In the genomic region with DNA sequence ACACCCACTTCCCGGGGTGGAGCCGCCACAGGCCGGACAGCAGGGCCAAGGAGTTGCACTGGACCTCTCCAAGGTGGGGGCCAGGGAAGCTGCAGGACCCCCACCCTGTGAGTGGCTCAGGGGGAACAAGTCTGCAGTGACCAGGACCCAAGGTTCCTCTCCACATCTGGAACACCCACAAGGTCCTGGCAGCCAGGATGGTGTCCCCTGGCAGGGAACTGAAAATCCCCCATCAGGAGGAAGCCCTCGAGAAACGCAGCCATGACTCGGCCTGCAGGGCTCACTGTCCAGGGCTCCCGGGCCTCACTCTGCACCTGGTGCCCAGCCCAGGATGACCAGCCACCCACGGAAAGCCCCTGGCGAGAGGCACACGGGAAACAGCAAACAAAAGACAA, we compare ENCODE assay signal across 20 cellular contexts. TPM values are rescaled to one million over a fixed set of nuclear protein-coding genes. Genes with fewer than 3 reads are reported as not detected.
DNase-seq lines count a peak whose midpoint lies in the region; ATAC-seq and TF ChIP-seq lines count a peak whose summit lies in the region.
"Had no signal": no experiment of that assay in that cellular context is flagged by ENCODE, and none has a peak within 500 bp of the region (broad histone marks: within the 10 kb centered on the region; RNA-seq: fewer than 3 reads in every experiment).

No MANE protein-coding gene starts in this region.

- H3K27ac ChIP-seq in H9 (ENCODE audit: insufficient read length, low read depth, low read length) (no peak overlapping the region), caudate nucleus (ENCODE audit: low read depth, low read length) (peak overlapping the region; percentile 91), neuronal stem cell (replicated peaks; ENCODE audit: low read length) (no peak overlapping the region)
- H3K27ac ChIP-seq: C4-2B, testis, VCaP had no signal

- H3T11ph ChIP-seq in H9 (ENCODE audit: low read length), result no peak overlapping the region

- no peak overlapping the region for H2BK20ac ChIP-seq in H9 (ENCODE audit: low read depth, low read length, poor library complexity, severe bottlenecking)

- H2BK15ac ChIP-seq in H9 (ENCODE audit: low read depth, low read length) (no peak overlapping the region), neuronal stem cell (ENCODE audit: low read length) (no peak overlapping the region)

- H2BK120ac ChIP-seq in H9 (ENCODE audit: low read depth, low read length, poor library complexity, severe bottlenecking) (no peak overlapping the region), neuronal stem cell (ENCODE audit: low read depth, low read length) (peak overlapping the region; percentile 41)

- no peak overlapping the region for H2BK5ac ChIP-seq in H9 (ENCODE audit: insufficient read length, low read length)
- H2BK5ac ChIP-seq in neuronal stem cell (ENCODE audit: low read length), result no peak overlapping the region

- no peak overlapping the region for H3K4ac ChIP-seq in H9 (ENCODE audit: low read depth, low read length)
- H3K4ac ChIP-seq in neuronal stem cell (ENCODE audit: low read length), result no peak overlapping the region

- H3K27me3 ChIP-seq in H9 (ENCODE audit: insufficient read depth, low read length) (no peaks in the 10 kb centered on the region), neuronal stem cell (ENCODE audit: control insufficient read depth in 3 of 3, insufficient read depth in 3 of 3, low read depth in 1 of 3, low read length in 3 of 3) (no peaks in the 10 kb centered on the region)
- H3K27me3 ChIP-seq: testis had no signal

- H4K91ac ChIP-seq in H9 (ENCODE audit: insufficient read length, low read depth, low read length) (no peak overlapping the region), neuronal stem cell (ENCODE audit: low read depth, low read length, poor library complexity) (no peak overlapping the region)

- H3K4me2 ChIP-seq in H9 (ENCODE audit: insufficient read depth, insufficient read length, low read length) (no peak overlapping the region), neuronal stem cell (ENCODE audit: insufficient read depth, low read length, poor library complexity, severe bottlenecking) (no peak overlapping the region)

- no peak for DNase-seq in activated CD8-positive, alpha-beta T cell treated with anti-CD3 and anti-CD28 coated beads, Interleukin-2, amount 10 ng/mL, durations not matched to agents 7 days and 5 days
- DNase-seq in activated CD8-positive, alpha-beta T cell treated with anti-CD3 and anti-CD28 coated beads for 36 hours, result no peak
- DNase-seq in H9, result no peak
- DNase-seq in caudate nucleus (lab: John Stamatoyannopoulos, UW), result no peak
- no peak for DNase-seq in neuronal stem cell (ENCODE audit: low spot score)
- no peak for DNase-seq in DMS 273 (lab: John Stamatoyannopoulos, UW; ENCODE audit: unreplicated experiment)
- DNase-seq in iPS-NIHi7 (ENCODE audit: extremely low spot score), result no peak
- DNase-seq in SKM-1 treated with dmso at 0.1 percent for 144 hours (lab: John Stamatoyannopoulos, UW; ENCODE audit: unreplicated experiment), result no peak
- DNase-seq: activated CD4-positive, alpha-beta memory T cell treated with anti-CD3 and anti-CD28 coated beads, Interleukin-2, amount 10 ng/mL, durations not matched to agents 7 days and 5 days; DMS79 treated with DMSO at 0.1 percent for 48 hours; kidney; NCI-H2029 treated with DMSO at 0.1 percent for 48 hours; NCI-H446 treated with DMSO at 0.1 percent for 48 hours; stimulated activated CD4-positive, alpha-beta T cell treated with anti-CD3 and anti-CD28 coated beads, Interleukin-12 subunit alpha, Interleukin-12 subunit beta, amount 100 ng/mL, for 4 hours; T-cell; testis had no signal

- no peak overlapping the region for H3K14ac ChIP-seq in H9 (ENCODE audit: insufficient read depth, low read length)
- no peak overlapping the region for H3K14ac ChIP-seq in neuronal stem cell (ENCODE audit: low read length)

- no peaks in the 10 kb centered on the region for H3K27me3 Mint-ChIP-seq in activated CD8-positive, alpha-beta T cell treated with anti-CD3 and anti-CD28 coated beads, Interleukin-2, amount 10 ng/mL, durations not matched to agents 7 days and 5 days (ENCODE audit: low read depth)
- no peaks in the 10 kb centered on the region for H3K27me3 Mint-ChIP-seq in activated CD8-positive, alpha-beta T cell treated with anti-CD3 and anti-CD28 coated beads for 36 hours
- peaks cover 4% of the 10 kb centered on the region; the same call in 1 of the 2 replicates for H3K27me3 Mint-ChIP-seq in H9 (ENCODE audit: low read depth)
- H3K27me3 Mint-ChIP-seq: activated CD4-positive, alpha-beta memory T cell treated with anti-CD3 and anti-CD28 coated beads, Interleukin-2, amount 10 ng/mL, durations not matched to agents 7 days and 5 days; activated T-helper 17 cell treated with anti-CD3 and anti-CD28 coated beads, Interleukin-2, amount 50 U/mL, for 72 hours; T-cell had no signal

- no peaks in the 10 kb centered on the region for H4K20me1 ChIP-seq in H9 (ENCODE audit: control insufficient read depth, insufficient read depth, insufficient read length)

- ATAC-seq in activated CD8-positive, alpha-beta T cell treated with anti-CD3 and anti-CD28 coated beads, Interleukin-2, amount 10 ng/mL, durations not matched to agents 7 days and 5 days, result no peak
- ATAC-seq in activated CD8-positive, alpha-beta T cell treated with anti-CD3 and anti-CD28 coated beads for 36 hours, result no peak
- ATAC-seq: activated T-helper 17 cell treated with anti-CD3 and anti-CD28 coated beads, Interleukin-2, amount 50 U/mL, for 72 hours; T-cell had no signal

- TF ChIP-seq CTCF in activated CD8-positive, alpha-beta T cell treated with anti-CD3 and anti-CD28 coated beads for 36 hours (IDR thresholded peaks at IDR 0.05), result no peak
- TF ChIP-seq CTCF in H9 (conservative IDR thresholded peaks at IDR 0.05), result no peak

- H3K56ac ChIP-seq in H9 (ENCODE audit: insufficient read length, low read depth, low read length), result no peak overlapping the region

- H3K79me1 ChIP-seq in H9 (ENCODE audit: insufficient read depth, low read depth, low read length, poor library complexity, severe bottlenecking) (no peaks in the 10 kb centered on the region), neuronal stem cell (ENCODE audit: low read depth, low read length) (peaks cover 12% of the 10 kb centered on the region)

- no peak overlapping the region for H2BK12ac ChIP-seq in H9 (ENCODE audit: insufficient read length, low read depth, low read length)
- H2BK12ac ChIP-seq in neuronal stem cell (ENCODE audit: low read length), result no peak overlapping the region

- H3K4me3 Mint-ChIP-seq in activated CD8-positive, alpha-beta T cell treated with anti-CD3 and anti-CD28 coated beads, Interleukin-2, amount 10 ng/mL, durations not matched to agents 7 days and 5 days, result no peak overlapping the region
- no peak overlapping the region for H3K4me3 Mint-ChIP-seq in activated CD8-positive, alpha-beta T cell treated with anti-CD3 and anti-CD28 coated beads for 36 hours
- H3K4me3 Mint-ChIP-seq in H9, result no peak overlapping the region
- H3K4me3 Mint-ChIP-seq: activated CD4-positive, alpha-beta memory T cell treated with anti-CD3 and anti-CD28 coated beads, Interleukin-2, amount 10 ng/mL, durations not matched to agents 7 days and 5 days; activated T-helper 17 cell treated with anti-CD3 and anti-CD28 coated beads, Interleukin-2, amount 50 U/mL, for 72 hours; T-cell had no signal

- peaks cover 36% of the 10 kb centered on the region for H3K36me3 Mint-ChIP-seq in activated CD8-positive, alpha-beta T cell treated with anti-CD3 and anti-CD28 coated beads, Interleukin-2, amount 10 ng/mL, durations not matched to agents 7 days and 5 days (ENCODE audit: low read depth)
- H3K36me3 Mint-ChIP-seq in activated CD8-positive, alpha-beta T cell treated with anti-CD3 and anti-CD28 coated beads for 36 hours (ENCODE audit: low read depth), result peaks cover 36% of the 10 kb centered on the region
- peaks cover 35 to 69% (median 63%) of the 10 kb centered on the region in 3 experiments for H3K36me3 Mint-ChIP-seq in H9 (ENCODE audit: insufficient read depth in 1 of 3, low read depth in 3 of 3)

- H3K27ac Mint-ChIP-seq in activated CD8-positive, alpha-beta T cell treated with anti-CD3 and anti-CD28 coated beads, Interleukin-2, amount 10 ng/mL, durations not matched to agents 7 days and 5 days, result peak overlapping the region; percentile 10
- H3K27ac Mint-ChIP-seq in activated CD8-positive, alpha-beta T cell treated with anti-CD3 and anti-CD28 coated beads for 36 hours, result no peak overlapping the region
- H3K27ac Mint-ChIP-seq in H9, result peak overlapping the region in 2 of 3 experiments; percentile 85 to 91; a peak in 4 of 7 replicates
- H3K27ac Mint-ChIP-seq: activated CD4-positive, alpha-beta memory T cell treated with anti-CD3 and anti-CD28 coated beads, Interleukin-2, amount 10 ng/mL, durations not matched to agents 7 days and 5 days; activated T-helper 17 cell treated with anti-CD3 and anti-CD28 coated beads, Interleukin-2, amount 50 U/mL, for 72 hours had no signal

- H3K23ac ChIP-seq in H9 (ENCODE audit: insufficient read length, low read depth, low read length), result no peak overlapping the region
- H3K23ac ChIP-seq in neuronal stem cell (ENCODE audit: low read depth, low read length, poor library complexity), result peak overlapping the region; percentile 16

- POLR2A ChIA-PET in activated CD8-positive, alpha-beta T cell treated with anti-CD3 and anti-CD28 coated beads, Interleukin-2, amount 10 ng/mL, durations not matched to agents 7 days and 5 days (lab: Charles Lee), result no interaction called here
- POLR2A ChIA-PET in activated CD8-positive, alpha-beta T cell treated with anti-CD3 and anti-CD28 coated beads for 36 hours (lab: Charles Lee), result no interaction called here

- H3K18ac ChIP-seq in H9 (ENCODE audit: insufficient read length, low read depth, low read length) (no peak overlapping the region), neuronal stem cell (ENCODE audit: low read length) (no peak overlapping the region)

- no peak overlapping the region for H2AFZ ChIP-seq in H9 (ENCODE audit: low read length)
- H2AFZ ChIP-seq in neuronal stem cell (ENCODE audit: low read length), result no peak overlapping the region

- H3K79me2 ChIP-seq in H9 (ENCODE audit: insufficient read depth, low read length), result no peaks in the 10 kb centered on the region

- H3K9me3 ChIP-seq in H9 (ENCODE audit: control insufficient read depth, low read depth, low read length) (no peaks in the 10 kb centered on the region), neuronal stem cell (replicated peaks in 1 of 2; ENCODE audit: control insufficient read depth in 2 of 2, insufficient read depth in 1 of 2, low read depth in 1 of 2, low read length in 2 of 2) (peaks cover 0 to 17% of the 10 kb centered on the region in 2 donors)
- H3K9me3 ChIP-seq: testis had no signal

- H2AK5ac ChIP-seq in H9 (ENCODE audit: insufficient read length, low read length) (no peak overlapping the region), neuronal stem cell (ENCODE audit: low read depth, low read length) (no peak overlapping the region)

- H3K23me2 ChIP-seq in H9 (ENCODE audit: insufficient read length, low read depth, low read length, poor library complexity, severe bottlenecking), result no peaks in the 10 kb centered on the region

- H3K4me1 Mint-ChIP-seq in activated CD8-positive, alpha-beta T cell treated with anti-CD3 and anti-CD28 coated beads, Interleukin-2, amount 10 ng/mL, durations not matched to agents 7 days and 5 days (ENCODE audit: low read depth), result peaks cover 15% of the 10 kb centered on the region
- peaks cover 13% of the 10 kb centered on the region for H3K4me1 Mint-ChIP-seq in activated CD8-positive, alpha-beta T cell treated with anti-CD3 and anti-CD28 coated beads for 36 hours (ENCODE audit: low read depth)
- no peaks in the 10 kb centered on the region for H3K4me1 Mint-ChIP-seq in H9

- intact Hi-C loops in activated CD8-positive, alpha-beta T cell treated with anti-CD3 and anti-CD28 coated beads for 36 hours (cut with micrococcal nuclease), result no loop called here

- CTCF ChIA-PET in activated CD8-positive, alpha-beta T cell treated with anti-CD3 and anti-CD28 coated beads, Interleukin-2, amount 10 ng/mL, durations not matched to agents 7 days and 5 days (lab: Charles Lee), result no interaction called here
- CTCF ChIA-PET in activated CD8-positive, alpha-beta T cell treated with anti-CD3 and anti-CD28 coated beads for 36 hours (lab: Charles Lee), result no interaction called here

- no peak overlapping the region for H3K9ac ChIP-seq in H9 (ENCODE audit: extremely low read depth, insufficient read length, low read length)
- no peak overlapping the region for H3K9ac ChIP-seq in neuronal stem cell (ENCODE audit: low read depth, low read length, poor library complexity)

- H3K9me3 Mint-ChIP-seq in activated CD8-positive, alpha-beta T cell treated with anti-CD3 and anti-CD28 coated beads, Interleukin-2, amount 10 ng/mL, durations not matched to agents 7 days and 5 days (ENCODE audit: insufficient read depth), result no peaks in the 10 kb centered on the region
- H3K9me3 Mint-ChIP-seq in activated CD8-positive, alpha-beta T cell treated with anti-CD3 and anti-CD28 coated beads for 36 hours, result no peaks in the 10 kb centered on the region
- H3K9me3 Mint-ChIP-seq in H9, result peaks cover 12% of the 10 kb centered on the region in 2 experiments
- H3K9me3 Mint-ChIP-seq: activated CD4-positive, alpha-beta memory T cell treated with anti-CD3 and anti-CD28 coated beads, Interleukin-2, amount 10 ng/mL, durations not matched to agents 7 days and 5 days; activated T-helper 17 cell treated with anti-CD3 and anti-CD28 coated beads, Interleukin-2, amount 50 U/mL, for 72 hours; T-cell had no signal

- H4K5ac ChIP-seq in H9 (ENCODE audit: insufficient read length, low read depth, low read length), result no peak overlapping the region

- peaks cover 59 to 82% of the 10 kb centered on the region in 2 donors for H3K36me3 ChIP-seq in neuronal stem cell (replicated peaks in 1 of 2; ENCODE audit: control insufficient read depth in 2 of 2, insufficient read depth in 2 of 2, low read length in 2 of 2)

- H3K4me3 ChIP-seq in neuronal stem cell (ENCODE audit: low read length in 2 of 2), result no peak overlapping the region
- H3K4me3 ChIP-seq: testis had no signal

- WGBS in H9 (ENCODE audit: extremely low coverage, insufficient read length, low lambda C conversion rate), result no CpG with 5 or more reads among the region's 10 CpGs
- WGBS in neuronal stem cell (ENCODE audit: extremely low coverage in 2 of 2, insufficient read length in 2 of 2, insufficient replicate concordance in 1 of 2), 2 donors, result no CpG with 5 or more reads among the region's 10 CpGs

- H3K4me1 ChIP-seq in H9 (ENCODE audit: insufficient read depth, low read length) (no peaks in the 10 kb centered on the region), neuronal stem cell (ENCODE audit: control insufficient read depth in 2 of 2, insufficient read depth in 1 of 2, low read depth in 1 of 2, low read length in 2 of 2) (no peaks in the 10 kb centered on the region)

- H4K8ac ChIP-seq in H9 (replicated peaks; ENCODE audit: insufficient read length, low read depth, low read length) (no peak overlapping the region), neuronal stem cell (ENCODE audit: low read depth, low read length) (no peak overlapping the region)

RNA-seq across cellular contexts. Expression of gene RNH1, which starts 11.5 kb away (rescaled TPM):
- 100 to 1,000 TPM; 104 to 105 TPM for total RNA-seq in activated CD8-positive, alpha-beta T cell treated with anti-CD3 and anti-CD28 coated beads, Interleukin-2, amount 10 ng/mL, durations not matched to agents 7 days and 5 days
- 100 to 1,000 TPM; 105 to 110 TPM for total RNA-seq in activated CD8-positive, alpha-beta T cell treated with anti-CD3 and anti-CD28 coated beads for 36 hours
- 60.0 and 67.0 TPM in 2 replicates for total RNA-seq in H9 (2021)
- 35.7 TPM for polyA plus RNA-seq in neuronal stem cell (2013, experiment 1 of 2)
- polyA plus RNA-seq in neuronal stem cell (2013, experiment 2 of 2), result 35.1 TPM

RNA-seq across cellular contexts. Expression of gene HRAS, which starts 39.8 kb away (rescaled TPM):
- 10 to 100 TPM; 58.7 to 68.9 TPM for total RNA-seq in activated CD8-positive, alpha-beta T cell treated with anti-CD3 and anti-CD28 coated beads, Interleukin-2, amount 10 ng/mL, durations not matched to agents 7 days and 5 days
- 10 to 100 TPM; 30.4 to 34.6 TPM for total RNA-seq in activated CD8-positive, alpha-beta T cell treated with anti-CD3 and anti-CD28 coated beads for 36 hours
- 61.8 and 66.0 TPM in 2 replicates for total RNA-seq in H9 (2021)
- polyA plus RNA-seq in neuronal stem cell (2013, experiment 1 of 2), result 26.4 TPM
- polyA plus RNA-seq in neuronal stem cell (2013, experiment 2 of 2), result 25.5 TPM

RNA-seq across cellular contexts. Expression of gene LRRC56, which starts 41.8 kb away (rescaled TPM):
- 1 to 10 TPM; 1.9 to 2.2 TPM for total RNA-seq in activated CD8-positive, alpha-beta T cell treated with anti-CD3 and anti-CD28 coated beads, Interleukin-2, amount 10 ng/mL, durations not matched to agents 7 days and 5 days
- total RNA-seq in activated CD8-positive, alpha-beta T cell treated with anti-CD3 and anti-CD28 coated beads for 36 hours, result under 1 TPM; 0.67 to 0.99 TPM
- total RNA-seq in H9 (2021), result 3.1 and 3.4 TPM in 2 replicates
- polyA plus RNA-seq in neuronal stem cell (2013, experiment 1 of 2), result 1.1 TPM
- 1.2 TPM for polyA plus RNA-seq in neuronal stem cell (2013, experiment 2 of 2)

RNA-seq across cellular contexts. Expression of gene PTDSS2, which starts 45.5 kb away (rescaled TPM):
- 10 to 100 TPM; 24.6 to 26.1 TPM for total RNA-seq in activated CD8-positive, alpha-beta T cell treated with anti-CD3 and anti-CD28 coated beads, Interleukin-2, amount 10 ng/mL, durations not matched to agents 7 days and 5 days
- 10 to 100 TPM; 17.4 to 18.0 TPM for total RNA-seq in activated CD8-positive, alpha-beta T cell treated with anti-CD3 and anti-CD28 coated beads for 36 hours
- 53.4 and 55.3 TPM in 2 replicates for total RNA-seq in H9 (2021)
- polyA plus RNA-seq in neuronal stem cell (2013, experiment 1 of 2), result 27.4 TPM
- polyA plus RNA-seq in neuronal stem cell (2013, experiment 2 of 2), result 26.0 TPM

RNA-seq across cellular contexts. Expression of gene ANO9, which starts 53.7 kb away (rescaled TPM):
- total RNA-seq in activated CD8-positive, alpha-beta T cell treated with anti-CD3 and anti-CD28 coated beads, Interleukin-2, amount 10 ng/mL, durations not matched to agents 7 days and 5 days, result 10 to 100 TPM; 72.6 to 78.9 TPM
- 10 to 100 TPM; 28.2 to 29.0 TPM for total RNA-seq in activated CD8-positive, alpha-beta T cell treated with anti-CD3 and anti-CD28 coated beads for 36 hours
- total RNA-seq in H9 (2021), result 12.3 and 13.1 TPM in 2 replicates
- polyA plus RNA-seq in neuronal stem cell (2013, experiment 1 of 2), result 2.8 TPM
- 1.9 TPM for polyA plus RNA-seq in neuronal stem cell (2013, experiment 2 of 2)
- polyA plus RNA-seq: neural cell had no signal
